Comparison of ENCODE assay signal across 1 cellular context in genomic region chr5:123511648-123512605, GRCh38.
A peak's percentile ranks its signal among the peaks of the same experiment; 100 is the strongest.
TF ChIP-seq lines count a peak whose summit lies in the region.

TSS of gene CSNK1G3 (plus strand) at chr5:123512177. CDS start at chr5:123545664, 33,487 bp downstream.

TF ChIP-seq in K562, 482 proteins besides CTCF, POLR2A, EP300 and RAD21 (continued from another document and continues in another):
- TF ChIP-seq TSHZ1 (CRISPR knock-in tag; IDR thresholded peaks at IDR 0.05) (no peak), ZNF311 (CRISPR knock-in tag; IDR thresholded peaks at IDR 0.05) (no peak), XRCC5 (IDR thresholded peaks at IDR 0.05; ENCODE audit: low read depth, low read length) (no peak), LCOR (CRISPR knock-in tag; IDR thresholded peaks at IDR 0.05) (peak; percentile 73; the same call in 1 of the 2 replicates), NELFE (IDR thresholded peaks at IDR 0.05; ENCODE audit: insufficient read depth, insufficient read length) (no peak), ZBTB1 (CRISPR knock-in tag; IDR thresholded peaks at IDR 0.05; ENCODE audit: borderline replicate concordance, low read depth) (no peak), SMARCA5 (IDR thresholded peaks at IDR 0.05) (no peak), ZNF217 (CRISPR knock-in tag; IDR thresholded peaks at IDR 0.05) (no peak), CTBP1 (IDR thresholded peaks at IDR 0.05; ENCODE audit: borderline replicate concordance) (peak; percentile 73; the same call in 1 of the 2 replicates), ZNF76 (CRISPR knock-in tag; IDR thresholded peaks at IDR 0.05; ENCODE audit: borderline replicate concordance) (no peak), ZNF609 (CRISPR knock-in tag; IDR thresholded peaks at IDR 0.05; ENCODE audit: borderline replicate concordance) (no peak), MCM3 (IDR thresholded peaks at IDR 0.05) (no peak), USF1 (CRISPR knock-in tag; IDR thresholded peaks at IDR 0.05) (no peak), TAF15 (IDR thresholded peaks at IDR 0.05; ENCODE audit: low read depth, low read length) (no peak), RFX5 (IDR thresholded peaks at IDR 0.05; ENCODE audit: low read depth, low read length) (no peak), RCOR1 (IDR thresholded peaks at IDR 0.05; ENCODE audit: borderline replicate concordance in 1 of 2, low read depth in 2 of 2, low read length in 2 of 2) (peak in 1 of 2 experiments; percentile 46; a peak in 1 of 4 replicates), ZBTB40 (IDR thresholded peaks at IDR 0.05) (peak; percentile 89), ZBTB40 (CRISPR knock-in tag; IDR thresholded peaks at IDR 0.05) (no peak), BRF1 (IDR thresholded peaks at IDR 0.05; ENCODE audit: borderline replicate concordance, extremely low read depth, insufficient read length) (no peak), FOXM1 (IDR thresholded peaks at IDR 0.05; ENCODE audit: low read depth) (peak; percentile 43; the same call in 1 of the 2 replicates), FOXM1 (CRISPR knock-in tag; IDR thresholded peaks at IDR 0.05; ENCODE audit: low read depth) (no peak), THAP7 (CRISPR knock-in tag; IDR thresholded peaks at IDR 0.05) (no peak), ZNF561 (CRISPR knock-in tag; conservative IDR thresholded peaks at IDR 0.05) (no peak), BCOR (IDR thresholded peaks at IDR 0.05) (0 out of 2 replicates have a peak, but pooled peaks have one; percentile 18), ZNF79 (CRISPR knock-in tag; IDR thresholded peaks at IDR 0.05; ENCODE audit: low read depth) (no peak), ZNF174 (CRISPR knock-in tag; IDR thresholded peaks at IDR 0.05) (no peak), PURB (CRISPR knock-in tag; IDR thresholded peaks at IDR 0.05; ENCODE audit: low read depth) (no peak), ZNF512 (tag; IDR thresholded peaks at IDR 0.05) (no peak), KHSRP (IDR thresholded peaks at IDR 0.05) (no peak), CEBPZ (IDR thresholded peaks at IDR 0.05; ENCODE audit: borderline replicate concordance, low read depth, low read length) (no peak), HDAC2 (IDR thresholded peaks at IDR 0.05) (peak; percentile 59; the same call in 1 of the 2 replicates), PML (IDR thresholded peaks at IDR 0.05; ENCODE audit: low read length) (peak; percentile 80; the same call in 1 of the 2 replicates)
